Comparison of ENCODE assay signal across 10 cellular contexts in genomic region chr10:78143576-78143975, GRCh38.
"Had no signal": no experiment of that assay in that cellular context is flagged by ENCODE, and none has a peak within 500 bp of the region (broad histone marks: within the 10 kb centered on the region; RNA-seq: fewer than 3 reads in every experiment).

No MANE protein-coding gene starts in this region.

- H3K36me3 Mint-ChIP-seq: IgD-negative memory B cell had no signal

- H3K27ac ChIP-seq: GM23248, HL-60 had no signal

- H3K9me3 ChIP-seq: HAP-1 had no signal

- H3K4me3 ChIP-seq: GM23248, HAP-1 had no signal

- ATAC-seq: HCT116, HepG2 had no signal

- H3K9me3 Mint-ChIP-seq: HFFc6 had no signal

- H3K9ac ChIP-seq: GM23248 had no signal

- FAIRE-seq: HepG2 had no signal

- H3K4me1 Mint-ChIP-seq: IgD-negative memory B cell had no signal

- H3K36me3 ChIP-seq: HAP-1 had no signal

- H3K4me3 Mint-ChIP-seq: HFFc6, IgD-negative memory B cell had no signal

- H2AFZ ChIP-seq: GM23248 had no signal

- H3K4me1 ChIP-seq: HAP-1 had no signal

- H3K27ac Mint-ChIP-seq: HFFc6, IgD-negative memory B cell had no signal

- DNase-seq: GM23248, GOT3, H7, HFFc6, KBM-7 had no signal
